2 cellular contexts compared by ENCODE assay signal in genomic region chr17:83007504-83008475, GRCh38.
TF ChIP-seq lines count a peak whose summit lies in the region.

No MANE protein-coding gene starts in this region.

TF ChIP-seq in SK-N-SH, 30 proteins besides CTCF, POLR2A, EP300 and RAD21 (continued from another document):
- TF ChIP-seq REST (IDR thresholded peaks at IDR 0.05; ENCODE audit: low read depth, low read length) (no peak), SMC3 (IDR thresholded peaks at IDR 0.05; ENCODE audit: low read depth, low read length) (no peak), FOSL2 (IDR thresholded peaks at IDR 0.05; ENCODE audit: borderline replicate concordance, low read depth) (no peak), MAX (IDR thresholded peaks at IDR 0.05; ENCODE audit: low read depth) (no peak)

TF ChIP-seq in SK-N-SH treated with all-trans-retinoic acid at 6 μM for 48 hours, 23 proteins besides CTCF, POLR2A, EP300 and RAD21 (continued from another document):
- TF ChIP-seq PATZ1 (CRISPR knock-in tag; IDR thresholded peaks at IDR 0.05; ENCODE audit: borderline replicate concordance), result no peak
- TF ChIP-seq ISL1 (CRISPR knock-in tag; IDR thresholded peaks at IDR 0.05), result no peak
- TF ChIP-seq RARB (CRISPR knock-in tag; IDR thresholded peaks at IDR 0.05), result no peak
- TF ChIP-seq ZC3H10 (CRISPR knock-in tag; IDR thresholded peaks at IDR 0.05), result no peak
- TF ChIP-seq SNAI2 (CRISPR knock-in tag; IDR thresholded peaks at IDR 0.05), result no peak
- no peak for TF ChIP-seq CREB5 (CRISPR knock-in tag; IDR thresholded peaks at IDR 0.05; ENCODE audit: low read depth)
- TF ChIP-seq PPARA (CRISPR knock-in tag; IDR thresholded peaks at IDR 0.05; ENCODE audit: borderline replicate concordance), result no peak
- no peak for TF ChIP-seq ZNF70 (CRISPR knock-in tag; IDR thresholded peaks at IDR 0.05)
- no peak for TF ChIP-seq BACH2 (CRISPR knock-in tag; IDR thresholded peaks at IDR 0.05; ENCODE audit: borderline replicate concordance)
- no peak for TF ChIP-seq TCF4 (CRISPR knock-in tag; IDR thresholded peaks at IDR 0.05; ENCODE audit: borderline replicate concordance)
- no peak for TF ChIP-seq CSRNP3 (CRISPR knock-in tag; IDR thresholded peaks at IDR 0.05)
- TF ChIP-seq TOX (CRISPR knock-in tag; IDR thresholded peaks at IDR 0.05; ENCODE audit: borderline replicate concordance), result no peak
